8 cellular contexts compared by ENCODE assay signal in the genomic region with DNA sequence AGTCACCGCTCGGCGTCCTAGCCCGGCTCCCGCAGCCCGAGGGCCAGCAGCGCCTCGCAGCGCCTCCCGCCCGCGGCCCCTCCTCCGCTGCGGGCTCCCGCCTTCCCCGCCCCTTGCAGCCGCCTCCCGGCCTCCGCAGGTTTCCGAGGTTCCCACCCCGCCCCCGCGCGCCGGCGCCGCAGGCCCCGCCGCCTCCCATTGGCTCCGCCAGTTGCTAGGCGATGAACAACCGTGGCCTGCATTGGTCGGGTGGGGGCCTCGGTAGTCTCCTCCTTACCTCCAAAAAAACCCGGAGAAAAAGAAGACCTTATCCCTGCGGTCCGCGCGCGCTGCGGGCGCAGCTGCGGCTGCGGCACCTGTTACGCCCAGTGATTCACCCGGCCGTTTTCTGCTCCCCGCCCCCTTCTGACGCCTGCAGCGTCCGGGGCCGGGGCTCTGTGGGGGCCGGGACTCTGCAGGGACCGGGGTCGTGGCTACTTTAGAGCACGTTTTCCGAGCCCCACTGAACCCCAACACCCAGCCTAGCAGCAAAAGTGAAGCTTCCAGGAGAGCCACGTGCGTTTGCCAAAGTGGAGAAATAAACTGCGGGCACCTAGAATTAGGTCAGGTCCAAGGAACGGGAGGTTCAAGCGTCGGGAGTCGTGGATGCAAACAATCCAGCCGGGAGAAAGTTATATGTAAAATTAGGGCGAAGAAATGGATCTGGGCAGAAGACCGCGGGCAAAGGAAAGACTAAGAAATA.
A peak's percentile ranks its signal among the peaks of the same experiment; 100 is the strongest.
DNase-seq lines count a peak whose midpoint lies in the region; ATAC-seq and TF ChIP-seq lines count a peak whose summit lies in the region.

Gene SSX2IP (minus strand): TSS at position 65 of the 742 bp plus-strand sequence. CDS start 19,242 bp downstream, outside the sequence.

- H3K4me2 ChIP-seq in OCI-LY3 (ENCODE audit: low read length), result peak within 1 kb of the TSS; percentile 96

- H3K27me3 ChIP-seq in OCI-LY3 (ENCODE audit: low read depth, low read length), result no peaks in the 10 kb centered on the region

- DNase-seq in DMS 273 (lab: John Stamatoyannopoulos, UW; ENCODE audit: unreplicated experiment), result peak; percentile 99
- peak; percentile 88 for DNase-seq in HuH-7.5 (ENCODE audit: low spot score)
- DNase-seq in activated T-cell treated with anti-CD3 and anti-CD28 coated beads for 1 hour (ENCODE audit: low read depth), result peak; percentile 100
- peak; percentile 91 for DNase-seq in epidermal melanocyte (ENCODE audit: insufficient read length, low spot score)
- DNase-seq in midbrain (lab: John Stamatoyannopoulos, UW), result peak; percentile 93
- DNase-seq in stimulated activated CD8-positive, alpha-beta memory T cell treated with anti-CD3 and anti-CD28 coated beads, Interleukin-15, amount 100 ng/mL, for 48 hours (ENCODE audit: low read depth in 2 of 2), result peak; percentile 98 to 99

- H3K36me3 ChIP-seq in OCI-LY3 (replicated peaks; ENCODE audit: low read depth, low read length), result no peaks in the 10 kb centered on the region

- peaks cover 21% of the 10 kb centered on the region for H3K79me2 ChIP-seq in OCI-LY3 (ENCODE audit: low read length)

- peak within 1 kb of the TSS; percentile 71 for H3K9ac ChIP-seq in OCI-LY3 (ENCODE audit: low read length)

- H2AFZ ChIP-seq in OCI-LY3 (ENCODE audit: low read depth, low read length), result peak within 1 kb of the TSS; percentile 81

- H3K4me3 ChIP-seq in OCI-LY3 (ENCODE audit: low read length), result peak within 1 kb of the TSS; percentile 87

- H3K27ac ChIP-seq in OCI-LY3 (ENCODE audit: low read length), result peak within 1 kb of the TSS; percentile 32

- no peak for TF ChIP-seq CTCF in OCI-LY3 (IDR thresholded peaks at IDR 0.05; ENCODE audit: low read depth, low read length)

- peaks cover 24% of the 10 kb centered on the region for H3K4me1 ChIP-seq in OCI-LY3 (ENCODE audit: low read length)

- no peaks in the 10 kb centered on the region for H4K20me1 ChIP-seq in OCI-LY3 (ENCODE audit: insufficient read depth, low read length)

- peak; percentile 95 for ATAC-seq in GM21528 (IDR thresholded peaks at IDR 0.05; ENCODE audit: low FRiP score, unreplicated experiment)

- H3K9me3 ChIP-seq in OCI-LY3 (ENCODE audit: insufficient read depth, low read length), result no peaks in the 10 kb centered on the region

Comparison
In these comparisons a context has a peak if more than half of its experiments do, and no peak if none do; other contexts are left out.
1. Peak in every context shown above with its lines: DNase-seq, ATAC-seq, H3K4me3 ChIP-seq and H3K27ac ChIP-seq.